In genomic region chr4:66123195-66123594, GRCh38 we compare ENCODE assay signal across 25 cellular contexts.
DNase-seq lines count a peak whose midpoint lies in the region; ATAC-seq and TF ChIP-seq lines count a peak whose summit lies in the region.
"Had no signal": no experiment of that assay in that cellular context is flagged by ENCODE, and none has a peak within 500 bp of the region (broad histone marks: within the 10 kb centered on the region; RNA-seq: fewer than 3 reads in every experiment).

No MANE protein-coding gene starts in this region.

- H3K27me3 Mint-ChIP-seq in naive thymus-derived CD8-positive, alpha-beta T cell = no peaks in the 10 kb centered on the region
- H3K27me3 Mint-ChIP-seq: CD4-positive, alpha-beta memory T cell; IgD-negative memory B cell had no signal

- no peak overlapping the region for H3K4me2 ChIP-seq in SK-N-SH
- H3K4me2 ChIP-seq: A549; BLaER1 treated with 17β-estradiol and CSF1 and Interleukin-3, amounts not matched to agents 10 nM and 100 nM; KMS-11 had no signal

- no peaks in the 10 kb centered on the region for H3K27me3 ChIP-seq in adipocyte (replicated peaks; ENCODE audit: control insufficient read depth, insufficient read depth, low read length)
- no peaks in the 10 kb centered on the region for H3K27me3 ChIP-seq in SK-N-SH (ENCODE audit: insufficient read depth)
- H3K27me3 ChIP-seq: BLaER1 treated with 17β-estradiol and CSF1 and Interleukin-3, amounts not matched to agents 10 nM and 100 nM had no signal

- TF ChIP-seq RAD21 in SK-N-SH (IDR thresholded peaks at IDR 0.05; ENCODE audit: low read length) = no peak

- no peak overlapping the region for H2AFZ ChIP-seq in SK-N-SH (ENCODE audit: low read depth)

- H3K36me3 ChIP-seq in adipocyte (ENCODE audit: control insufficient read depth, insufficient read depth, low read length, severe bottlenecking) (no peaks in the 10 kb centered on the region), SK-N-SH (replicated peaks in 1 of 2; ENCODE audit: control insufficient read depth in 1 of 2, insufficient read depth in 2 of 2, low read length in 1 of 2) (no peaks in the 10 kb centered on the region)
- H3K36me3 ChIP-seq: BLaER1 treated with 17β-estradiol and CSF1 and Interleukin-3, amounts not matched to agents 10 nM and 100 nM had no signal

- TF ChIP-seq CTCF in fibroblast of mammary gland (conservative IDR thresholded peaks at IDR 0.05; ENCODE audit: control insufficient read depth, insufficient read depth, low read depth, low read length) (no peak), SK-N-SH (IDR thresholded peaks at IDR 0.05) (no peak)

- ATAC-seq in GM18907 (IDR thresholded peaks at IDR 0.05; ENCODE audit: unreplicated experiment) = no peak
- no peak for ATAC-seq in activated naive CD4-positive, alpha-beta T cell treated with anti-CD3 and anti-CD28 coated beads, Interleukin-2, amount 50 U/mL, for 72 hours
- ATAC-seq in naive thymus-derived CD8-positive, alpha-beta T cell = no peak
- ATAC-seq: A549, Panc1 had no signal

- H3K4me3 ChIP-seq in adipocyte (ENCODE audit: low read length) = no peak overlapping the region
- no peak overlapping the region for H3K4me3 ChIP-seq in fibroblast of mammary gland (ENCODE audit: control insufficient read depth, low read depth, low read length)
- H3K4me3 ChIP-seq in skeletal muscle cell (ENCODE audit: low read depth, low read length) = no peak overlapping the region
- H3K4me3 ChIP-seq in SK-N-SH (ENCODE audit: low read depth in 2 of 2, low read length in 1 of 2) = no peak overlapping the region
- H3K4me3 ChIP-seq: A549; BLaER1 treated with 17β-estradiol and CSF1 and Interleukin-3, amounts not matched to agents 10 nM and 100 nM; SK-N-MC had no signal

- no peaks in the 10 kb centered on the region for H3K79me2 ChIP-seq in SK-N-SH (ENCODE audit: insufficient read depth)

- POLR2A ChIA-PET in SK-N-SH (lab: Yijun Ruan, JAX) = no interaction called here
- POLR2A ChIA-PET in naive thymus-derived CD8-positive, alpha-beta T cell (lab: Charles Lee) = no interaction called here

- H3K9me3 ChIP-seq in adipocyte (ENCODE audit: control insufficient read depth, low read length) (no peaks in the 10 kb centered on the region), SK-N-SH (no peaks in the 10 kb centered on the region)
- H3K9me3 ChIP-seq: A549; BLaER1 treated with 17β-estradiol and CSF1 and Interleukin-3, amounts not matched to agents 10 nM and 100 nM had no signal

- no peaks in the 10 kb centered on the region for H3F3A ChIP-seq in SK-N-SH (replicated peaks; ENCODE audit: insufficient read depth)

- H3K4me1 Mint-ChIP-seq in naive thymus-derived CD8-positive, alpha-beta T cell = peaks cover 0 to 1% (median 0%) of the 10 kb centered on the region in 4 donors
- H3K4me1 Mint-ChIP-seq: CD4-positive, alpha-beta memory T cell; IgD-negative memory B cell had no signal

- TF ChIP-seq EP300 in SK-N-SH (IDR thresholded peaks at IDR 0.05; ENCODE audit: borderline replicate concordance in 1 of 2, low read depth in 1 of 2, low read length in 1 of 2) = no peak

- H3K4me3 Mint-ChIP-seq in naive thymus-derived CD8-positive, alpha-beta T cell = no peak overlapping the region
- H3K4me3 Mint-ChIP-seq: CD4-positive, alpha-beta memory T cell; IgD-negative memory B cell; T-helper 1 cell treated with Interleukin-12 subunit alpha and Interleukin-12 subunit beta and Interleukin-4 antibody, amounts not matched to agents 30 μg/mL and 1 μg/mL, for 36 hours had no signal

- H4K20me1 ChIP-seq in SK-N-SH (ENCODE audit: insufficient read depth) = no peaks in the 10 kb centered on the region
- H4K20me1 ChIP-seq: BLaER1 treated with 17β-estradiol and CSF1 and Interleukin-3, amounts not matched to agents 10 nM and 100 nM had no signal

- CTCF ChIA-PET in SK-N-SH (lab: Yijun Ruan, JAX) = no interaction called here

- no peak overlapping the region for H3K9ac ChIP-seq in adipocyte (ENCODE audit: low read length)
- H3K9ac ChIP-seq in SK-N-SH = no peak overlapping the region
- H3K9ac ChIP-seq: BLaER1 treated with 17β-estradiol and CSF1 and Interleukin-3, amounts not matched to agents 10 nM and 100 nM; KMS-11 had no signal

- no peak overlapping the region for H3K27ac ChIP-seq in SK-N-SH (ENCODE audit: low read depth in 2 of 2, low read length in 1 of 2)
- H3K27ac ChIP-seq: A549; BLaER1 treated with 17β-estradiol and CSF1 and Interleukin-3, amounts not matched to agents 10 nM and 100 nM; KMS-11; SK-N-MC had no signal

- peaks cover 10 to 11% of the 10 kb centered on the region in 2 donors for H3K9me3 Mint-ChIP-seq in activated naive CD4-positive, alpha-beta T cell treated with anti-CD3 and anti-CD28 coated beads, Interleukin-2, amount 50 U/mL, for 72 hours
- peaks cover 0 to 21% (median 4%) of the 10 kb centered on the region in 9 donors for H3K9me3 Mint-ChIP-seq in naive thymus-derived CD8-positive, alpha-beta T cell

- peak; percentile 19 for DNase-seq in HS-5 (ENCODE audit: low read depth)
- peak; percentile 7 for DNase-seq in adipocyte (ENCODE audit: low read depth)
- peak; percentile 1 for DNase-seq in fibroblast of mammary gland (ENCODE audit: low read depth)
- peak; percentile 20 for DNase-seq in skeletal muscle cell (ENCODE audit: low read depth)
- DNase-seq in SK-N-SH = no peak
- DNase-seq in activated naive CD4-positive, alpha-beta T cell treated with anti-CD3 and anti-CD28 coated beads, Interleukin-2, amount 50 U/mL, for 72 hours (ENCODE audit: low spot score in 2 of 2) = no peak
- no peak for DNase-seq in naive thymus-derived CD8-positive, alpha-beta T cell
- DNase-seq: AML-193; CD4-positive, alpha-beta memory T cell; COR-L47; DMS53; GF-D8; NCI-H1105 treated with DMSO at 0.1 percent for 48 hours; NCI-H2029; NCI-H526 treated with DMSO at 0.1 percent for 48 hours; SIG-M5; SW 1271 had no signal

- H3K9me2 ChIP-seq in SK-N-SH = no peaks in the 10 kb centered on the region; the same call in 1 of the 2 replicates

- H3K27ac Mint-ChIP-seq in activated naive CD4-positive, alpha-beta T cell treated with anti-CD3 and anti-CD28 coated beads, Interleukin-2, amount 50 U/mL, for 72 hours = no peak overlapping the region
- no peak overlapping the region for H3K27ac Mint-ChIP-seq in naive thymus-derived CD8-positive, alpha-beta T cell
- H3K27ac Mint-ChIP-seq: CD4-positive, alpha-beta memory T cell; IgD-negative memory B cell; T-helper 1 cell treated with Interleukin-12 subunit alpha and Interleukin-12 subunit beta and Interleukin-4 antibody, amounts not matched to agents 30 μg/mL and 1 μg/mL, for 36 hours had no signal

- no peaks in the 10 kb centered on the region for H3K36me3 Mint-ChIP-seq in activated naive CD4-positive, alpha-beta T cell treated with anti-CD3 and anti-CD28 coated beads, Interleukin-2, amount 50 U/mL, for 72 hours
- no peaks in the 10 kb centered on the region for H3K36me3 Mint-ChIP-seq in naive thymus-derived CD8-positive, alpha-beta T cell
- H3K36me3 Mint-ChIP-seq: CD4-positive, alpha-beta memory T cell; IgD-negative memory B cell had no signal

- no peaks in the 10 kb centered on the region for H3K4me1 ChIP-seq in adipocyte (ENCODE audit: control insufficient read depth, insufficient read depth, low read length)
- H3K4me1 ChIP-seq in SK-N-SH (ENCODE audit: control insufficient read depth in 1 of 2, insufficient read depth in 2 of 2, low read depth in 1 of 2, low read length in 1 of 2) = no peaks in the 10 kb centered on the region
- H3K4me1 ChIP-seq: A549; BLaER1 treated with 17β-estradiol and CSF1 and Interleukin-3, amounts not matched to agents 10 nM and 100 nM had no signal

TF ChIP-seq in SK-N-SH, 30 proteins besides CTCF, POLR2A, EP300 and RAD21 (continues in another document):
- TF ChIP-seq GATA2 (CRISPR knock-in tag; IDR thresholded peaks at IDR 0.05) (no peak), YY1 (IDR thresholded peaks at IDR 0.05; ENCODE audit: low read depth) (no peak), NFIC (IDR thresholded peaks at IDR 0.05; ENCODE audit: borderline replicate concordance) (no peak), RXRA (IDR thresholded peaks at IDR 0.05; ENCODE audit: borderline replicate concordance, low read depth) (no peak), MXI1 (IDR thresholded peaks at IDR 0.05; ENCODE audit: low read depth, low read length) (no peak), IRF3 (IDR thresholded peaks at IDR 0.05; ENCODE audit: low read depth, low read length) (no peak), RFX5 (IDR thresholded peaks at IDR 0.05; ENCODE audit: low read length) (no peak), USF1 (IDR thresholded peaks at IDR 0.05; ENCODE audit: borderline replicate concordance, low read depth) (no peak), SIN3A (IDR thresholded peaks at IDR 0.05; ENCODE audit: borderline replicate concordance, low read depth, low read length) (no peak), TEAD4 (IDR thresholded peaks at IDR 0.05; ENCODE audit: borderline replicate concordance, insufficient read depth) (no peak), PBX3 (IDR thresholded peaks at IDR 0.05) (no peak), FOXM1 (IDR thresholded peaks at IDR 0.05; ENCODE audit: low read depth) (no peak), EZH2phosphoT487 (IDR thresholded peaks at IDR 0.05; ENCODE audit: borderline replicate concordance, low read depth) (no peak), JUND (IDR thresholded peaks at IDR 0.05) (no peak), GABPA (IDR thresholded peaks at IDR 0.05; ENCODE audit: low read depth) (no peak)

Comparison
In these comparisons a context has a peak if more than half of its experiments do, and no peak if none do; other contexts are left out.
1. DNase-seq: peak in HS-5 (single experiment), adipocyte (single experiment), fibroblast of mammary gland (single experiment) and skeletal muscle cell (single experiment); none in SK-N-SH (single experiment), activated naive CD4-positive, alpha-beta T cell treated with anti-CD3 and anti-CD28 coated beads, Interleukin-2, amount 50 U/mL, for 72 hours (0 of 2) and naive thymus-derived CD8-positive, alpha-beta T cell (0 of 10).